Comparison of ENCODE assay signal across 18 cellular contexts in genomic region chr19:5028229-5028886, GRCh38.
"Had no signal": no experiment of that assay in that cellular context is flagged by ENCODE, and none has a peak within 500 bp of the region (broad histone marks: within the 10 kb centered on the region; RNA-seq: fewer than 3 reads in every experiment).

No MANE protein-coding gene starts in this region.

- H3K36me3 ChIP-seq: prostate gland had no signal

- H3K27ac ChIP-seq: coronary artery, foreskin keratinocyte, right atrium auricular region, suprapubic skin, upper lobe of left lung had no signal

- H3K9me3 ChIP-seq: prostate gland, right atrium auricular region, suprapubic skin, upper lobe of left lung had no signal

- DNase-seq: activated CD4-positive, alpha-beta T cell treated with anti-CD3 and anti-CD28 coated beads, Interleukin-2, amount 50 U/mL, for 48 hours; activated gamma-delta T cell treated with Interleukin-2 at 50 U/mL for 16 hours; foreskin keratinocyte; hypothalamus; islet precursor cell; left colon; midbrain; stimulated activated CD4-positive, alpha-beta T cell treated with anti-CD3 and anti-CD28 coated beads, Interleukin-12 subunit alpha, Interleukin-12 subunit beta, amount 100 ng/mL, for 4 hours; stimulated activated CD4-positive, alpha-beta T cell treated with anti-CD3 and anti-CD28 coated beads, Interleukin-1b, Interleukin-23, amount 100 ng/mL, for 48 hours; stimulated activated CD8-positive, alpha-beta memory T cell treated with anti-CD3 and anti-CD28 coated beads, Interleukin-4, amount 100 ng/mL, for 48 hours; stimulated activated naive CD8-positive, alpha-beta T cell treated with anti-CD3 and anti-CD28 coated beads, Interleukin-15, Interleukin-2, amounts not matched to agents 100 U/mL and 50 U/mL, for 24 hours; upper lobe of left lung; WERI-Rb-1 had no signal

- H3K4me3 ChIP-seq: coronary artery, prostate gland, right atrium auricular region, suprapubic skin, upper lobe of left lung had no signal

- ATAC-seq: activated naive CD4-positive, alpha-beta T cell treated with anti-CD3 and anti-CD28 coated beads, Interleukin-2, amount 50 U/mL, for 72 hours; foreskin keratinocyte; left colon; stimulated activated naive CD8-positive, alpha-beta T cell treated with anti-CD3 and anti-CD28 coated beads, Interleukin-15, Interleukin-2, amounts not matched to agents 100 U/mL and 50 U/mL, for 24 hours had no signal

- H3K4me1 ChIP-seq: foreskin keratinocyte had no signal

- H3K27me3 ChIP-seq: foreskin keratinocyte, right atrium auricular region, suprapubic skin, upper lobe of left lung had no signal
